16 cellular contexts compared by ENCODE assay signal in the genomic region with DNA sequence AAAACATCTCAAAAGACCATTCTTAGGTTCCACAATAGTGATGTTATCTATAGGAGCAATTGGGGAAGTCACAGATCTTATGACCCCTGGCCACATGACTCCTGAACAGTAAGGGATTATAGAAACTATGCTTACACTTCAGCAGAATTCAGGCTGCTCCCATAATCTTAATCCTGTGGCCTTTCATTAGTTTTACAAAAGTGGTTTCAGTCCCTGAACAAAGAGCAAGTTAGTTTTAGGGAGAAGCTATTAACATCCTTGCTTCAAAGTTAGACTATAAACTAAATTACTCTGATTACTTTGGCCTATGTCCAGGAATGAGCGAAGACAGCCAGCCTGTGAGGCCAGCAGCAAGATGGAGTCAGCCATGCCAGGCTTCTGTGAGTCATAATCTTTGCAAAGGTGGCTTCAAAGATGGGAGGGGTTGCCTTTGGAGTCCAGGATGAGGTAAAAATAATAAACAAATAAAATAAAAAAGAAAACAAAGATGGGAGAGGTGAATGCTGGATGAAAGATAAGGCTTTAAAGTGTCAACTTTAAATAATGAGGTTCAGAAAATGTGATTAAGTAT.
DNase-seq lines count a peak whose midpoint lies in the region; ATAC-seq, FAIRE-seq and TF ChIP-seq lines count a peak whose summit lies in the region.
"Had no signal": no experiment of that assay in that cellular context is flagged by ENCODE, and none has a peak within 500 bp of the region (broad histone marks: within the 10 kb centered on the region; RNA-seq: fewer than 3 reads in every experiment).

No MANE protein-coding gene starts in this region.

- WGBS in IMR-90 (ENCODE audit: extremely low coverage in 2 of 2, insufficient read length in 1 of 2), 2 experiments, result no CpG with 5 or more reads among the region's 1 CpG

- TF ChIP-seq CTCF in IMR-90 (conservative IDR thresholded peaks at IDR 0.05; ENCODE audit: low read depth, low read length) (no peak), bronchial epithelial cell (IDR thresholded peaks at IDR 0.05; ENCODE audit: insufficient read depth, low read length, severe bottlenecking) (no peak), nephron (IDR thresholded peaks at IDR 0.05; ENCODE audit: unreplicated experiment in 3 of 3) (no peak)

- H4K20me1 ChIP-seq in IMR-90 (ENCODE audit: insufficient read depth, low read length), result no peaks in the 10 kb centered on the region

- H2AFZ ChIP-seq in IMR-90 (replicated peaks; ENCODE audit: low read length, poor library complexity), result no peak overlapping the region
- H2AFZ ChIP-seq: PC-9 had no signal

- peak overlapping the region; percentile 34 for H2BK5ac ChIP-seq in IMR-90 (ENCODE audit: low read depth, low read length, poor library complexity, severe bottlenecking)

- dilution Hi-C loops in IMR-90 (cut with HindIII; ENCODE audit: low sequenced_read_pairs, unreplicated experiment), result no loop called here

- H2BK120ac ChIP-seq in IMR-90 (ENCODE audit: low read depth, low read length), result peak overlapping the region; percentile 38; the same call in 1 of the 2 replicates

- H3K27me3 ChIP-seq in IMR-90 (ENCODE audit: control insufficient read depth, insufficient read depth, low read length), result no peaks in the 10 kb centered on the region
- H3K27me3 ChIP-seq in bronchial epithelial cell (ENCODE audit: control insufficient read depth, insufficient read depth, low read length), result no peaks in the 10 kb centered on the region

- no peaks in the 10 kb centered on the region for H3K79me1 ChIP-seq in IMR-90 (ENCODE audit: low read depth in 1 of 2, low read length in 2 of 2)

- H3K4me2 ChIP-seq in IMR-90 (ENCODE audit: low read depth, low read length), result no peak overlapping the region
- H3K4me2 ChIP-seq: PC-9 had no signal

- H3K27ac ChIP-seq in IMR-90 (ENCODE audit: insufficient read depth, low read length), result no peak overlapping the region
- H3K27ac ChIP-seq: PC-9 had no signal

- no peak for FAIRE-seq in bronchial epithelial cell (lab: Jason Lieb, UNC)
- FAIRE-seq: H1 had no signal

- no peak overlapping the region for H4K5ac ChIP-seq in IMR-90 (ENCODE audit: low read depth, low read length)

- H3K4me1 ChIP-seq in IMR-90 (ENCODE audit: control insufficient read depth, insufficient read depth, low read length), result peaks cover 3% of the 10 kb centered on the region

- H3K9me3 Mint-ChIP-seq in nephron, result peaks cover 16% of the 10 kb centered on the region
- H3K9me3 Mint-ChIP-seq in activated T-helper 1 cell treated with anti-CD3 and anti-CD28 coated beads, Interleukin-12 subunit alpha, Interleukin-12 subunit beta, Interleukin-2, Interleukin-4 antibody, amounts not matched to agents 30 ng/mL and 10 ng/mL and 1 ng/mL, durations not matched to agents 14 hours and 24 hours and 36 hours, result peaks cover 18% of the 10 kb centered on the region

- in situ Hi-C loops in IMR-90 (cut with MboI; ENCODE audit: low sequenced_read_pairs), result no loop called here

- no peak overlapping the region for H3K23ac ChIP-seq in IMR-90 (ENCODE audit: low read depth, low read length)

- CTCF ChIA-PET in IMR-90 (lab: Yijun Ruan, JAX), result no interaction called here

- no TSS peak for BruUV-seq in IMR-90 (replicated peaks; lab: Mats Ljungman, UMichigan)

- H3K36me3 ChIP-seq in IMR-90 (ENCODE audit: control insufficient read depth, insufficient read depth, low read length) (no peaks in the 10 kb centered on the region), bronchial epithelial cell (ENCODE audit: control insufficient read depth, insufficient read depth, low read length) (no peaks in the 10 kb centered on the region)

- no peak overlapping the region for H3K9ac ChIP-seq in IMR-90 (ENCODE audit: low read depth, low read length)

- H2BK15ac ChIP-seq in IMR-90 (ENCODE audit: low read depth, low read length), result no peak overlapping the region

- TF ChIP-seq POLR2A in IMR-90 (IDR thresholded peaks at IDR 0.05; ENCODE audit: low read depth, low read length), result no peak

- peak overlapping the region; percentile 37; the same call in 1 of the 2 replicates for H2AK5ac ChIP-seq in IMR-90 (ENCODE audit: low read depth, low read length)

- H3K4me1 Mint-ChIP-seq in nephron, result peaks cover 33% of the 10 kb centered on the region
- no peaks in the 10 kb centered on the region for H3K4me1 Mint-ChIP-seq in activated T-helper 1 cell treated with anti-CD3 and anti-CD28 coated beads, Interleukin-12 subunit alpha, Interleukin-12 subunit beta, Interleukin-2, Interleukin-4 antibody, amounts not matched to agents 30 ng/mL and 10 ng/mL and 1 ng/mL, durations not matched to agents 14 hours and 24 hours and 36 hours (ENCODE audit: low read depth)

- H3K9me3 ChIP-seq in IMR-90 (ENCODE audit: control insufficient read depth, insufficient read depth, low read length), result peaks cover 11% of the 10 kb centered on the region

- peak overlapping the region in 2 of 3 experiments; percentile 42 to 82 for H3K27ac Mint-ChIP-seq in nephron
- no peak overlapping the region for H3K27ac Mint-ChIP-seq in activated T-helper 1 cell treated with anti-CD3 and anti-CD28 coated beads, Interleukin-12 subunit alpha, Interleukin-12 subunit beta, Interleukin-2, Interleukin-4 antibody, amounts not matched to agents 30 ng/mL and 10 ng/mL and 1 ng/mL, durations not matched to agents 14 hours and 24 hours and 36 hours
- H3K27ac Mint-ChIP-seq: CD4-positive, alpha-beta T cell had no signal

- H4K91ac ChIP-seq in IMR-90 (ENCODE audit: insufficient read depth, low read depth, low read length), result no peak overlapping the region

- H3K36me3 Mint-ChIP-seq in nephron (ENCODE audit: low read depth), result no peaks in the 10 kb centered on the region
- H3K36me3 Mint-ChIP-seq in activated T-helper 1 cell treated with anti-CD3 and anti-CD28 coated beads, Interleukin-12 subunit alpha, Interleukin-12 subunit beta, Interleukin-2, Interleukin-4 antibody, amounts not matched to agents 30 ng/mL and 10 ng/mL and 1 ng/mL, durations not matched to agents 14 hours and 24 hours and 36 hours (ENCODE audit: low read depth), result no peaks in the 10 kb centered on the region

- TF ChIP-seq RAD21 in IMR-90 (IDR thresholded peaks at IDR 0.05; ENCODE audit: low read length), result no peak

- POLR2A ChIA-PET in IMR-90 (lab: Charles Lee; ENCODE audit: unreplicated experiment), result no interaction called here

- 0 out of 2 replicates have a peak overlapping the region, but pooled peaks have one; percentile 28 for H3K14ac ChIP-seq in IMR-90 (replicated peaks; ENCODE audit: low read depth, low read length)

- no peak overlapping the region for H3K4me3 ChIP-seq in IMR-90 (ENCODE audit: insufficient read depth, low read depth, low read length)
- H3K4me3 ChIP-seq in bronchial epithelial cell (ENCODE audit: low read depth, low read length), result no peak overlapping the region
- H3K4me3 ChIP-seq: PC-9 had no signal

- H4K8ac ChIP-seq in IMR-90 (ENCODE audit: low read depth in 2 of 2, low read length in 2 of 2), result no peak overlapping the region

- no peaks in the 10 kb centered on the region for H3K9me1 ChIP-seq in IMR-90 (ENCODE audit: insufficient read depth, low read length)

- ATAC-seq in IMR-90 (ENCODE audit: low read depth), result peak; percentile 51; the same call in 1 of the 2 replicates

- no peak overlapping the region for H3K56ac ChIP-seq in IMR-90 (ENCODE audit: extremely low read depth, insufficient read depth, low read length)

- no peak overlapping the region; the same call in 1 of the 2 replicates for H3K4ac ChIP-seq in IMR-90 (ENCODE audit: low read depth, low read length)

- H3K18ac ChIP-seq in IMR-90 (ENCODE audit: low read depth, low read length), result peak overlapping the region; percentile 1; the same call in 1 of the 2 replicates

- H3K4me3 Mint-ChIP-seq in nephron, result no peak overlapping the region
- no peak overlapping the region for H3K4me3 Mint-ChIP-seq in activated T-helper 1 cell treated with anti-CD3 and anti-CD28 coated beads, Interleukin-12 subunit alpha, Interleukin-12 subunit beta, Interleukin-2, Interleukin-4 antibody, amounts not matched to agents 30 ng/mL and 10 ng/mL and 1 ng/mL, durations not matched to agents 14 hours and 24 hours and 36 hours
- H3K4me3 Mint-ChIP-seq: CD4-positive, alpha-beta T cell had no signal

- DNase-seq in COR-L47 (lab: John Stamatoyannopoulos, UW) (peak; percentile 14), IMR-90 (peak; percentile 49), bronchial epithelial cell (ENCODE audit: low read depth) (peak; percentile 29), head of caudate nucleus (no peak)
- no peak for DNase-seq in activated T-helper 1 cell treated with anti-CD3 and anti-CD28 coated beads, Interleukin-12 subunit alpha, Interleukin-12 subunit beta, Interleukin-2, Interleukin-4 antibody, amounts not matched to agents 30 ng/mL and 10 ng/mL and 1 ng/mL, durations not matched to agents 14 hours and 24 hours and 36 hours (ENCODE audit: low spot score)
- DNase-seq in activated naive CD4-positive, alpha-beta T cell treated with anti-CD3 and anti-CD28 coated beads, Interleukin-2, amount 50 U/mL, for 16 hours, result no peak
- DNase-seq: CD4-positive, alpha-beta T cell; EL; Karpas-422; NCI-H1417; NCI-H1930; NCI-H2171; NCI-H510A treated with DMSO at 0.1 percent for 48 hours; PC-9 had no signal

- intact Hi-C loops in IMR-90 (cut with micrococcal nuclease) (no loop called here), head of caudate nucleus (cut with DNase I) (no loop called here)
- intact Hi-C loops in activated T-helper 1 cell treated with anti-CD3 and anti-CD28 coated beads, Interleukin-12 subunit alpha, Interleukin-12 subunit beta, Interleukin-2, Interleukin-4 antibody, amounts not matched to agents 30 ng/mL and 10 ng/mL and 1 ng/mL, durations not matched to agents 14 hours and 24 hours and 36 hours (cut with micrococcal nuclease), result no loop called here

- no peak overlapping the region for H2AK9ac ChIP-seq in IMR-90 (replicated peaks; ENCODE audit: low read depth, low read length, poor library complexity)

- H3K27me3 Mint-ChIP-seq in nephron (ENCODE audit: low read depth), result peaks cover 15% of the 10 kb centered on the region
- peaks cover 2% of the 10 kb centered on the region for H3K27me3 Mint-ChIP-seq in activated T-helper 1 cell treated with anti-CD3 and anti-CD28 coated beads, Interleukin-12 subunit alpha, Interleukin-12 subunit beta, Interleukin-2, Interleukin-4 antibody, amounts not matched to agents 30 ng/mL and 10 ng/mL and 1 ng/mL, durations not matched to agents 14 hours and 24 hours and 36 hours (ENCODE audit: insufficient read depth)

- H2BK20ac ChIP-seq in IMR-90 (ENCODE audit: low read depth, low read length), result peak overlapping the region; percentile 51; the same call in 1 of the 2 replicates

TF ChIP-seq in IMR-90, 13 proteins besides CTCF, POLR2A, EP300 and RAD21:
- TF ChIP-seq FOS (IDR thresholded peaks at IDR 0.05; ENCODE audit: low read depth, low read length), result 0 out of 2 replicates have a peak, but pooled peaks have one; percentile 17
- no peak for TF ChIP-seq NFE2L2 (IDR thresholded peaks at IDR 0.05; ENCODE audit: low read depth, low read length)

Comparison
In these comparisons a context has a peak if more than half of its experiments do, and no peak if none do; other contexts are left out.
1. DNase-seq: peak in COR-L47 (single experiment), IMR-90 (single experiment) and bronchial epithelial cell (single experiment); none in head of caudate nucleus (0 of 42), activated T-helper 1 cell treated with anti-CD3 and anti-CD28 coated beads, Interleukin-12 subunit alpha, Interleukin-12 subunit beta, Interleukin-2, Interleukin-4 antibody, amounts not matched to agents 30 ng/mL and 10 ng/mL and 1 ng/mL, durations not matched to agents 14 hours and 24 hours and 36 hours (single experiment) and activated naive CD4-positive, alpha-beta T cell treated with anti-CD3 and anti-CD28 coated beads, Interleukin-2, amount 50 U/mL, for 16 hours (single experiment).